ENCODE assay signal across 3 cellular contexts in genomic region chr6:111928139-111928538, GRCh38.
A peak's percentile ranks its signal among the peaks of the same experiment; 100 is the strongest.
TF ChIP-seq lines count a peak whose summit lies in the region.

No MANE protein-coding gene starts in this region.

TF ChIP-seq in HepG2, 621 proteins besides CTCF, POLR2A, EP300 and RAD21:
- TF ChIP-seq RARA (CRISPR knock-in tag; IDR thresholded peaks at IDR 0.05) (no peak), ATF7 (IDR thresholded peaks at IDR 0.05) (peak; percentile 58), ATF7 (CRISPR knock-in tag; IDR thresholded peaks at IDR 0.05) (no peak)
- TF ChIP-seq, protein P1, sequence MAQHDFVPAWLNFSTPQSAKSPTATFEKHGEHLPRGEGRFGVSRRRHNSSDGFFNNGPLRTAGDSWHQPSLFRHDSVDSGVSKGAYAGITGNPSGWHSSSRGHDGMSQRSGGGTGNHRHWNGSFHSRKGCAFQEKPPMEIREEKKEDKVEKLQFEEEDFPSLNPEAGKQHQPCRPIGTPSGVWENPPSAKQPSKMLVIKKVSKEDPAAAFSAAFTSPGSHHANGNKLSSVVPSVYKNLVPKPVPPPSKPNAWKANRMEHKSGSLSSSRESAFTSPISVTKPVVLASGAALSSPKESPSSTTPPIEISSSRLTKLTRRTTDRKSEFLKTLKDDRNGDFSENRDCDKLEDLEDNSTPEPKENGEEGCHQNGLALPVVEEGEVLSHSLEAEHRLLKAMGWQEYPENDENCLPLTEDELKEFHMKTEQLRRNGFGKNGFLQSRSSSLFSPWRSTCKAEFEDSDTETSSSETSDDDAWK (CRISPR knock-in tag; IDR thresholded peaks at IDR 0.05): no peak

TF ChIP-seq in HEK293T, 16 proteins besides CTCF, POLR2A, EP300 and RAD21:
- TF ChIP-seq SUZ12 (IDR thresholded peaks at IDR 0.05) (no peak), FOXK2 (IDR thresholded peaks at IDR 0.05) (no peak), CTBP1 (IDR thresholded peaks at IDR 0.05; ENCODE audit: borderline replicate concordance) (no peak), ELF4 (IDR thresholded peaks at IDR 0.05) (no peak), PKNOX1 (IDR thresholded peaks at IDR 0.05) (peak; percentile 56), SP1 (IDR thresholded peaks at IDR 0.05) (no peak), ZNF384 (IDR thresholded peaks at IDR 0.05) (no peak)
TF ChIP-seq in HEK293T: peak in this region for 1.

TF ChIP-seq in endothelial cell of umbilical vein, 7 proteins besides CTCF, POLR2A, EP300 and RAD21:
- TF ChIP-seq EZH2 (IDR thresholded peaks at IDR 0.05; ENCODE audit: borderline replicate concordance, low read depth, low read length, severe bottlenecking): no peak
- peak; percentile 10 for TF ChIP-seq JUN (IDR thresholded peaks at IDR 0.05; ENCODE audit: borderline replicate concordance, insufficient read depth, insufficient read length, low read depth)
